In genomic region chr1:27682351-27682944, GRCh38 we compare ENCODE assay signal across 1 cellular context.
TF ChIP-seq lines count a peak whose summit lies in the region.

No MANE protein-coding gene starts in this region.

TF ChIP-seq in GM12878, 131 proteins besides CTCF, POLR2A, EP300 and RAD21:
- TF ChIP-seq IKZF1 (conservative IDR thresholded peaks at IDR 0.05) (no peak), KDM1A (IDR thresholded peaks at IDR 0.05; ENCODE audit: borderline replicate concordance) (no peak), CREM (IDR thresholded peaks at IDR 0.05; ENCODE audit: low read depth) (no peak), SPI1 (IDR thresholded peaks at IDR 0.05; ENCODE audit: borderline replicate concordance, insufficient read depth, low read depth, low read length) (no peak), IKZF2 (IDR thresholded peaks at IDR 0.05) (no peak), EZH2 (IDR thresholded peaks at IDR 0.05; ENCODE audit: borderline replicate concordance, control insufficient read depth, low read depth, low read length) (no peak), ZNF217 (IDR thresholded peaks at IDR 0.05) (no peak), DPF2 (IDR thresholded peaks at IDR 0.05) (no peak), MTA2 (IDR thresholded peaks at IDR 0.05; ENCODE audit: low read depth) (0 out of 2 replicates have a peak, but pooled peaks have one; percentile 10), ATF7 (IDR thresholded peaks at IDR 0.05; ENCODE audit: low read depth) (peak; percentile 62), RELB (IDR thresholded peaks at IDR 0.05; ENCODE audit: low read depth) (no peak), NR2F1 (conservative IDR thresholded peaks at IDR 0.05) (peak; percentile 60; the same call in 1 of the 2 replicates), USF1 (IDR thresholded peaks at IDR 0.05; ENCODE audit: borderline replicate concordance, extremely low read length, insufficient read depth, low read depth, low read length) (no peak), CREB1 (IDR thresholded peaks at IDR 0.05; ENCODE audit: low read depth) (no peak), ZNF622 (IDR thresholded peaks at IDR 0.05) (no peak)
- TF ChIP-seq, protein P1, sequence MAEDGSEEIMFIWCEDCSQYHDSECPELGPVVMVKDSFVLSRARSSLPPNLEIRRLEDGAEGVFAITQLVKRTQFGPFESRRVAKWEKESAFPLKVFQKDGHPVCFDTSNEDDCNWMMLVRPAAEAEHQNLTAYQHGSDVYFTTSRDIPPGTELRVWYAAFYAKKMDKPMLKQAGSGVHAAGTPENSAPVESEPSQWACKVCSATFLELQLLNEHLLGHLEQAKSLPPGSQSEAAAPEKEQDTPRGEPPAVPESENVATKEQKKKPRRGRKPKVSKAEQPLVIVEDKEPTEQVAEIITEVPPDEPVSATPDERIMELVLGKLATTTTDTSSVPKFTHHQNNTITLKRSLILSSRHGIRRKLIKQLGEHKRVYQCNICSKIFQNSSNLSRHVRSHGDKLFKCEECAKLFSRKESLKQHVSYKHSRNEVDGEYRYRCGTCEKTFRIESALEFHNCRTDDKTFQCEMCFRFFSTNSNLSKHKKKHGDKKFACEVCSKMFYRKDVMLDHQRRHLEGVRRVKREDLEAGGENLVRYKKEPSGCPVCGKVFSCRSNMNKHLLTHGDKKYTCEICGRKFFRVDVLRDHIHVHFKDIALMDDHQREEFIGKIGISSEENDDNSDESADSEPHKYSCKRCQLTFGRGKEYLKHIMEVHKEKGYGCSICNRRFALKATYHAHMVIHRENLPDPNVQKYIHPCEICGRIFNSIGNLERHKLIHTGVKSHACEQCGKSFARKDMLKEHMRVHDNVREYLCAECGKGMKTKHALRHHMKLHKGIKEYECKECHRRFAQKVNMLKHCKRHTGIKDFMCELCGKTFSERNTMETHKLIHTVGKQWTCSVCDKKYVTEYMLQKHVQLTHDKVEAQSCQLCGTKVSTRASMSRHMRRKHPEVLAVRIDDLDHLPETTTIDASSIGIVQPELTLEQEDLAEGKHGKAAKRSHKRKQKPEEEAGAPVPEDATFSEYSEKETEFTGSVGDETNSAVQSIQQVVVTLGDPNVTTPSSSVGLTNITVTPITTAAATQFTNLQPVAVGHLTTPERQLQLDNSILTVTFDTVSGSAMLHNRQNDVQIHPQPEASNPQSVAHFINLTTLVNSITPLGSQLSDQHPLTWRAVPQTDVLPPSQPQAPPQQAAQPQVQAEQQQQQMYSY (CRISPR knock-in tag; IDR thresholded peaks at IDR 0.05) = no peak
- TF ChIP-seq, protein P2, sequence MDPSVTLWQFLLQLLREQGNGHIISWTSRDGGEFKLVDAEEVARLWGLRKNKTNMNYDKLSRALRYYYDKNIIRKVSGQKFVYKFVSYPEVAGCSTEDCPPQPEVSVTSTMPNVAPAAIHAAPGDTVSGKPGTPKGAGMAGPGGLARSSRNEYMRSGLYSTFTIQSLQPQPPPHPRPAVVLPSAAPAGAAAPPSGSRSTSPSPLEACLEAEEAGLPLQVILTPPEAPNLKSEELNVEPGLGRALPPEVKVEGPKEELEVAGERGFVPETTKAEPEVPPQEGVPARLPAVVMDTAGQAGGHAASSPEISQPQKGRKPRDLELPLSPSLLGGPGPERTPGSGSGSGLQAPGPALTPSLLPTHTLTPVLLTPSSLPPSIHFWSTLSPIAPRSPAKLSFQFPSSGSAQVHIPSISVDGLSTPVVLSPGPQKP (IDR thresholded peaks at IDR 0.05; ENCODE audit: low read depth, low read length) = peak; percentile 22; the same call in 1 of the 2 replicates
